Comparison of ENCODE assay signal across 27 cellular contexts in genomic region chr3:77189258-77189657, GRCh38.
"Had no signal": no experiment of that assay in that cellular context is flagged by ENCODE, and none has a peak within 500 bp of the region (broad histone marks: within the 10 kb centered on the region; RNA-seq: fewer than 3 reads in every experiment).

No MANE protein-coding gene starts in this region.

- H3K9me3 Mint-ChIP-seq: neural progenitor cell had no signal

- H3K36me3 ChIP-seq: esophagus muscularis mucosa, gastroesophageal sphincter, heart left ventricle, left lung, neural progenitor cell, right lobe of liver, suprapubic skin, thyroid gland had no signal

- H3K27ac Mint-ChIP-seq: naive thymus-derived CD8-positive, alpha-beta T cell; neural progenitor cell; progenitor cell of endocrine pancreas; stimulated activated naive B cell treated with anti-CD40 and anti-IgM and Interleukin-4, amounts not matched to agents 10 μg/mL and 1 μg/mL and 100 μg/mL, for 72 hours; stimulated activated naive CD8-positive, alpha-beta T cell treated with anti-CD3 and anti-CD28 coated beads, Interleukin-15, Interleukin-2, amounts not matched to agents 100 ng/mL and 50 ng/mL, for 24 hours; type B pancreatic cell had no signal

- H3K9ac ChIP-seq: neural progenitor cell, parathyroid adenoma had no signal

- H3K4me2 ChIP-seq: neural progenitor cell had no signal

- H3K79me2 ChIP-seq: hepatocyte, parathyroid adenoma had no signal

- FAIRE-seq: endothelial cell of umbilical vein, small intestine, urothelium cell line had no signal

- H3K27ac ChIP-seq: coronary artery, esophagus muscularis mucosa, foreskin keratinocyte, gastroesophageal sphincter, heart left ventricle, hepatocyte, neural progenitor cell, parathyroid adenoma, right lobe of liver, suprapubic skin, thyroid gland had no signal

- H3K27me3 ChIP-seq: esophagus muscularis mucosa, foreskin keratinocyte, gastroesophageal sphincter, heart left ventricle, hepatocyte, left lung, neural progenitor cell, right lobe of liver, suprapubic skin, thyroid gland had no signal

- H3K36me3 Mint-ChIP-seq: naive thymus-derived CD8-positive, alpha-beta T cell; stimulated activated naive B cell treated with anti-CD40 and anti-IgM and Interleukin-4, amounts not matched to agents 10 μg/mL and 1 μg/mL and 100 μg/mL, for 72 hours; type B pancreatic cell had no signal

- H3K4me1 Mint-ChIP-seq: naive thymus-derived CD8-positive, alpha-beta T cell; stimulated activated naive B cell treated with anti-CD40 and anti-IgM and Interleukin-4, amounts not matched to agents 10 μg/mL and 1 μg/mL and 100 μg/mL, for 72 hours had no signal

- H3K9me3 ChIP-seq: esophagus muscularis mucosa, gastroesophageal sphincter, heart left ventricle, left lung, right lobe of liver, suprapubic skin, thyroid gland had no signal

- DNase-seq: dermis blood vessel endothelial cell; effector memory CD4-positive, alpha-beta T cell; foreskin keratinocyte; heart left ventricle; left cardiac atrium; left lung; mesenchymal stem cell; midbrain; naive thymus-derived CD8-positive, alpha-beta T cell; right lobe of liver; small intestine; stimulated activated CD4-positive, alpha-beta T cell treated with anti-CD3 and anti-CD28 coated beads, Interleukin-15, amount 100 ng/mL, for 24 hours; stimulated activated CD4-positive, alpha-beta T cell treated with anti-CD3 and anti-CD28 coated beads, Interleukin-2, amount 100 ng/mL, for 48 hours; stimulated activated naive B cell treated with anti-CD40 and anti-IgM and Interleukin-4, amounts not matched to agents 10 μg/mL and 1 μg/mL and 100 μg/mL, for 72 hours; thyroid gland had no signal

- ATAC-seq: foreskin keratinocyte; gastroesophageal sphincter; heart left ventricle; left cardiac atrium; left lung; naive thymus-derived CD8-positive, alpha-beta T cell; right lobe of liver; stimulated activated naive B cell treated with anti-CD40 and anti-IgM and Interleukin-4, amounts not matched to agents 10 μg/mL and 1 μg/mL and 100 μg/mL, for 72 hours had no signal

- H3K27me3 Mint-ChIP-seq: naive thymus-derived CD8-positive, alpha-beta T cell; progenitor cell of endocrine pancreas; stimulated activated naive B cell treated with anti-CD40 and anti-IgM and Interleukin-4, amounts not matched to agents 10 μg/mL and 1 μg/mL and 100 μg/mL, for 72 hours; stimulated activated naive CD8-positive, alpha-beta T cell treated with anti-CD3 and anti-CD28 coated beads, Interleukin-15, Interleukin-2, amounts not matched to agents 100 ng/mL and 50 ng/mL, for 24 hours; type B pancreatic cell had no signal

- H3K4me1 ChIP-seq: left lung, parathyroid adenoma, suprapubic skin had no signal

- H3K4me3 Mint-ChIP-seq: naive thymus-derived CD8-positive, alpha-beta T cell; neural progenitor cell; stimulated activated naive B cell treated with anti-CD40 and anti-IgM and Interleukin-4, amounts not matched to agents 10 μg/mL and 1 μg/mL and 100 μg/mL, for 72 hours; stimulated activated naive CD8-positive, alpha-beta T cell treated with anti-CD3 and anti-CD28 coated beads, Interleukin-15, Interleukin-2, amounts not matched to agents 100 ng/mL and 50 ng/mL, for 24 hours; type B pancreatic cell had no signal

- H2AFZ ChIP-seq: hepatocyte, neural progenitor cell, parathyroid adenoma had no signal

- H3K4me3 ChIP-seq: esophagus muscularis mucosa, gastroesophageal sphincter, heart left ventricle, hepatocyte, left lung, neural progenitor cell, right lobe of liver, suprapubic skin, thyroid gland had no signal
